In the genomic region with DNA sequence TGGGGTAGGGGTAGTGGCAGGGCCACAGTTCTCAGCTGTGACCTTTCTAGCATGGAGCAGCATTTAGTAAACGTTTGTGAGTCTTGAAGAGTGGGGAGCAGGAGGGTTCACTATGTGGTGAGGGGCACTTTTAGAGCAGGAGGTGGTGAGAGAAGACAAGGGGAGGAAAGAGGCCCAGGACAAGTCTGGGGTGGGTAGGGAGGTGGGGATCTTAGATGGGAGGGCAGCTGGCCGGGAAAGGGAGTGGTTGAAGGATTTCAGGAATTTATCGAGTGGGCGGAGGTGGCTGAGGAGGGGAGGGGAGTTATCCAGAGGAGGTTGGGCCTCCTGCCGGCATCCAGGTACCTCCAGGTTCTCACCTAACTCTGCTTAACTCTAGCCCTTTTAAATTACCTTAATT, we compare ENCODE assay signal across 10 cellular contexts. TPM values are rescaled to one million over a fixed set of nuclear protein-coding genes. Genes with fewer than 3 reads are reported as not detected.
DNase-seq lines count a peak whose midpoint lies in the region; ATAC-seq, FAIRE-seq and TF ChIP-seq lines count a peak whose summit lies in the region.
"Had no signal": no experiment of that assay in that cellular context is flagged by ENCODE, and none has a peak within 500 bp of the region (broad histone marks: within the 10 kb centered on the region; RNA-seq: fewer than 3 reads in every experiment).

No MANE protein-coding gene starts in this region.

- H3K79me2 ChIP-seq in mammary epithelial cell (ENCODE audit: insufficient read depth, low read length), result peaks cover 75% of the 10 kb centered on the region

- H3K4me3 Mint-ChIP-seq in mesothelial cell of epicardium, result peak overlapping the region; percentile 83

- peak overlapping the region; percentile 56 for H3K27ac ChIP-seq in mammary epithelial cell (ENCODE audit: insufficient read depth, low read depth, low read length)
- H3K27ac ChIP-seq: vagina had no signal

- peaks cover 55% of the 10 kb centered on the region for H3K4me1 Mint-ChIP-seq in mesothelial cell of epicardium

- H2AFZ ChIP-seq in mammary epithelial cell (ENCODE audit: low read depth, low read length), result peak overlapping the region; percentile 61

- H4K20me1 ChIP-seq in mammary epithelial cell (ENCODE audit: insufficient read depth, low read length), result no peaks in the 10 kb centered on the region

- H3K4me3 ChIP-seq in AG09309 (ENCODE audit: control insufficient read depth, low read depth, low read length), result peak overlapping the region; percentile 1; the same call in 1 of the 2 replicates
- H3K4me3 ChIP-seq in H7 (ENCODE audit: insufficient read depth, low read depth, low read length), result no peak overlapping the region
- H3K4me3 ChIP-seq in mammary epithelial cell (replicated peaks in 1 of 3; ENCODE audit: insufficient read depth in 1 of 3, low read depth in 2 of 3, low read length in 3 of 3), result peak overlapping the region; percentile 82 to 92 (median 89)
- H3K4me3 ChIP-seq: vagina had no signal

- H3K27me3 ChIP-seq in H7 (ENCODE audit: control insufficient read depth, insufficient read depth, low read length) (no peaks in the 10 kb centered on the region), mammary epithelial cell (ENCODE audit: insufficient read depth, low read length) (no peaks in the 10 kb centered on the region)
- H3K27me3 ChIP-seq: vagina had no signal

- no TSS peak for BruUV-seq in mammary epithelial cell (replicated peaks; lab: Mats Ljungman, UMichigan)

- H3K9me3 Mint-ChIP-seq in mesothelial cell of epicardium, result no peaks in the 10 kb centered on the region

- TF ChIP-seq CTCF in AG09309 (IDR thresholded peaks at IDR 0.05; ENCODE audit: control insufficient read depth, insufficient read depth, low read depth, low read length, missing control alignments) (no peak), mammary epithelial cell (conservative IDR thresholded peaks at IDR 0.05 in 1 of 2, IDR thresholded peaks at IDR 0.05 in 1 of 2; ENCODE audit: extremely low read depth in 1 of 2, insufficient read depth in 1 of 2, low read depth in 1 of 2, low read length in 2 of 2) (no peak), mesothelial cell of epicardium (IDR thresholded peaks at IDR 0.05; ENCODE audit: unreplicated experiment) (no peak)

- no peaks in the 10 kb centered on the region for H3K27me3 Mint-ChIP-seq in mesothelial cell of epicardium (ENCODE audit: low read depth)

- no peak for DNase-seq in AG09309 (ENCODE audit: low read depth)
- peak; percentile 86 for DNase-seq in H7
- DNase-seq in mammary epithelial cell, result peak; percentile 27
- DNase-seq in mesothelial cell of epicardium (ENCODE audit: low spot score in 2 of 2, unreplicated experiment in 2 of 2), result no peak
- DNase-seq in nucleus accumbens (lab: John Stamatoyannopoulos, UW), result no peak
- no peak for DNase-seq in frontal cortex (ENCODE audit: low spot score in 2 of 2)
- no peak for DNase-seq in HEK293T (ENCODE audit: extremely low spot score)
- DNase-seq: NCI-H2107 had no signal

- dilution Hi-C loops in mammary epithelial cell (cut with HindIII; ENCODE audit: low sequenced_read_pairs), result no loop called here

- intact Hi-C loops in mammary epithelial cell (cut with micrococcal nuclease), result no loop called here

- no peaks in the 10 kb centered on the region for H3K9me3 ChIP-seq in mammary epithelial cell (replicated peaks; ENCODE audit: insufficient read depth, low read length)
- H3K9me3 ChIP-seq: vagina had no signal

- ATAC-seq in HG03469 (IDR thresholded peaks at IDR 0.05; ENCODE audit: unreplicated experiment), result no peak

- POLR2A ChIA-PET in HEK293T (lab: Yijun Ruan, JAX), result no interaction called here

- in situ Hi-C loops in mammary epithelial cell (cut with MboI; ENCODE audit: low sequenced_read_pairs in 2 of 2), result no loop called here

- peak overlapping the region; percentile 42 for H3K9ac ChIP-seq in mammary epithelial cell (ENCODE audit: insufficient read depth, low read length)

- no peaks in the 10 kb centered on the region for H3K36me3 ChIP-seq in H7 (replicated peaks; ENCODE audit: control insufficient read depth, insufficient read depth, low read length)
- H3K36me3 ChIP-seq in mammary epithelial cell (ENCODE audit: insufficient read depth, low read length), result no peaks in the 10 kb centered on the region
- H3K36me3 ChIP-seq: vagina had no signal

- 17% methylated on average over 1 of the region's 5 CpGs for WGBS in mammary epithelial cell (ENCODE audit: low coverage, missing lambda C conversion rate)

- peak overlapping the region; percentile 94 for H3K27ac Mint-ChIP-seq in mesothelial cell of epicardium

- no peaks in the 10 kb centered on the region for H3K36me3 Mint-ChIP-seq in mesothelial cell of epicardium

- FAIRE-seq in frontal cortex (lab: Jason Lieb, UNC), result no peak

- H3K4me2 ChIP-seq in mammary epithelial cell (ENCODE audit: insufficient read depth, low read depth, low read length), result peak overlapping the region; percentile 85

- H3K4me1 ChIP-seq in mammary epithelial cell (ENCODE audit: insufficient read depth, low read length), result peaks cover 64% of the 10 kb centered on the region

- CTCF ChIA-PET in mammary epithelial cell (lab: Charles Lee; ENCODE audit: low non-redundant PET), result no interaction called here
- CTCF ChIA-PET in HEK293T (lab: Yijun Ruan, JAX), result no interaction called here

TF ChIP-seq in HEK293T, 16 proteins besides CTCF, POLR2A, EP300 and RAD21:
- TF ChIP-seq BHLHE40 (IDR thresholded peaks at IDR 0.05; ENCODE audit: borderline replicate concordance) (no peak), ELF4 (IDR thresholded peaks at IDR 0.05) (no peak), FOXA1 (IDR thresholded peaks at IDR 0.05) (no peak), LEF1 (IDR thresholded peaks at IDR 0.05; ENCODE audit: borderline replicate concordance) (no peak), ARNT (IDR thresholded peaks at IDR 0.05) (no peak), NFRKB (IDR thresholded peaks at IDR 0.05) (no peak), FOXM1 (IDR thresholded peaks at IDR 0.05; ENCODE audit: borderline replicate concordance) (no peak), TARDBP (IDR thresholded peaks at IDR 0.05) (no peak), FOXK2 (IDR thresholded peaks at IDR 0.05) (no peak), HDGF (IDR thresholded peaks at IDR 0.05; ENCODE audit: borderline replicate concordance) (no peak), ZNF384 (IDR thresholded peaks at IDR 0.05) (no peak), SP1 (IDR thresholded peaks at IDR 0.05) (no peak), PKNOX1 (IDR thresholded peaks at IDR 0.05) (no peak), L3MBTL2 (conservative IDR thresholded peaks at IDR 0.05) (no peak), SUZ12 (IDR thresholded peaks at IDR 0.05) (no peak), CTBP1 (IDR thresholded peaks at IDR 0.05; ENCODE audit: borderline replicate concordance) (no peak)
TF ChIP-seq in HEK293T: peak in this region for 0.

RNA-seq across cellular contexts. Expression of gene CLEC16A, which starts 1.9 kb away (rescaled TPM):
- total RNA-seq in H7 (2014; rRNA removed; shearing (Covaris generic)), result 12.0 and 15.1 TPM in 2 replicates
- total RNA-seq in mammary epithelial cell (10 to 100 TPM; 36.4 to 46.3 TPM), mesothelial cell of epicardium (40.5 to 44.9 TPM (median 43.3 TPM) in 3 replicates), frontal cortex (31.4 TPM)
- 15.8 TPM for polyA plus RNA-seq in mammary epithelial cell
- 67.8 TPM for polyA minus RNA-seq in mammary epithelial cell

RNA-seq across cellular contexts. Expression of gene DEXI, which starts 4.0 kb away (rescaled TPM):
- 55.9 and 63.1 TPM in 2 replicates for total RNA-seq in H7 (2014; rRNA removed; shearing (Covaris generic))
- total RNA-seq in mammary epithelial cell (10 to 100 TPM; 34.4 to 42.5 TPM), mesothelial cell of epicardium (31.2 to 33.0 TPM (median 31.5 TPM) in 3 replicates), frontal cortex (8.2 TPM)
- polyA plus RNA-seq in mammary epithelial cell, result 49.3 TPM
- 21.1 TPM for polyA minus RNA-seq in mammary epithelial cell

Comparison
In these comparisons a context has a peak if more than half of its experiments do, and no peak if none do; other contexts are left out.
1. DNase-seq: peak in H7 (single experiment) and mammary epithelial cell (single experiment); none in AG09309 (single experiment), mesothelial cell of epicardium (0 of 2), nucleus accumbens (0 of 56), frontal cortex (0 of 2) and HEK293T (single experiment).